ENCODE assay signal across 8 cellular contexts in the genomic region with DNA sequence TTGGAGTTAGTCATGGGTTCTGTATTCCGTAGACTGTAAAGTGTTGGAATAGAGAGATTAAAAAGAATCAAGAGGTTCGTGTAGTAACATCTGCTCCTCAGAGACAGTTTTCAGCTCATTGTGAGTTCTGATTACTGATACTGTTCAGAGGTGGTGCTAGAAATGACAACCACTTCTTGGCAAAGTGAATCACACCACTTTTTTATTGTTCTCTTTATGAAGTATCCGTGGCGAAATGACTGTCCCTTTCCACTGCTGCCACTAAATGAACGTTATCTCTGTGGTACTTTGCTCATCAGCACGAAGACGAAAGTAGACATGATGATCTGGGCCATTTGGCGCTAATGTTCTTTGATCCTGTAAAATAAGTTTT. TPM values are rescaled to one million over a fixed set of nuclear protein-coding genes. Genes with fewer than 3 reads are reported as not detected.
DNase-seq lines count a peak whose midpoint lies in the region; ATAC-seq, FAIRE-seq and TF ChIP-seq lines count a peak whose summit lies in the region.

No MANE protein-coding gene starts in this region.

- RAD21 ChIA-PET in GM12878 (lab: Charles Lee; ENCODE audit: unreplicated experiment) = interaction anchor here (1.0 kb wide), 2 partner anchors 39 to 120 kb away, joined by 3 read pairs; no protein-coding TSS in a partner anchor

- H3K36me3 ChIP-seq in GM12878 (ENCODE audit: control insufficient read depth in 2 of 2, insufficient read depth in 2 of 2, low read length in 1 of 2) = peaks cover 0 to 9% of the 10 kb centered on the region in 2 experiments; a peak in 3 of 4 replicates
- peaks cover 8% of the 10 kb centered on the region for H3K36me3 ChIP-seq in mucosa of stomach (ENCODE audit: control insufficient read depth, insufficient read depth, low read length)

- SMC1A ChIA-PET in GM12878 (lab: Charles Lee; ENCODE audit: uncharacterized antibody, unreplicated experiment) = interaction anchor here (1.1 to 1.7 kb wide), 5 partner anchors 11 to 426 kb away, joined by 3 to 6 read pairs (median 4); no protein-coding TSS in a partner anchor

- peaks cover 22% of the 10 kb centered on the region for H3K79me2 ChIP-seq in GM12878 (ENCODE audit: control insufficient read depth, insufficient read depth, low read length)

- no peak for FAIRE-seq in GM12878 (lab: Jason Lieb, UNC)

- H3K4me3 ChIP-seq in AG09309 (ENCODE audit: control insufficient read depth, low read depth, low read length) = peak overlapping the region; percentile 70
- peak overlapping the region; percentile 87 for H3K4me3 ChIP-seq in GM12878
- peak overlapping the region; percentile 91 for H3K4me3 ChIP-seq in mucosa of stomach (ENCODE audit: low read length)

- TF ChIP-seq CTCF in AG09309 (IDR thresholded peaks at IDR 0.05; ENCODE audit: control insufficient read depth, insufficient read depth, low read depth, low read length, missing control alignments) (no peak), GM12878 (IDR thresholded peaks at IDR 0.05 in 2 of 3, conservative IDR thresholded peaks at IDR 0.05 in 1 of 3; ENCODE audit: control insufficient read depth in 2 of 3, extremely low read depth in 1 of 3, insufficient read depth in 1 of 3, low read depth in 3 of 3, low read length in 3 of 3) (no peak)

- WGBS in GM12878 (ENCODE audit: insufficient coverage, insufficient replicate concordance, low lambda C conversion rate, missing lambda C conversion rate) = 0% methylated on average over 8 of the region's 8 CpGs

- H4K20me1 ChIP-seq in GM12878 (ENCODE audit: control insufficient read depth, insufficient read depth) = no peaks in the 10 kb centered on the region

- peak; percentile 1 for ATAC-seq in HG03045 (IDR thresholded peaks at IDR 0.05; ENCODE audit: unreplicated experiment)
- peak; percentile 4 for ATAC-seq in GM12878

- H3K9ac ChIP-seq in GM12878 (ENCODE audit: control insufficient read depth, insufficient read depth, low read length) (peak overlapping the region; percentile 78), mucosa of stomach (ENCODE audit: low read length) (peak overlapping the region; percentile 84)

- in situ Hi-C loops in GM12878 (cut with MboI) = no loop called here

- POLR2A ChIA-PET in GM12878 (lab: Charles Lee) = no interaction called here

- H3K27me3 ChIP-seq in GM12878 (replicated peaks in 1 of 2; ENCODE audit: control insufficient read depth in 2 of 2, insufficient read depth in 2 of 2, low read length in 1 of 2) (no peaks in the 10 kb centered on the region; a peak in 1 of 4 replicates), mucosa of stomach (ENCODE audit: control insufficient read depth, insufficient read depth, low read length) (no peaks in the 10 kb centered on the region)

- H3K9me3 ChIP-seq in GM12878 (replicated peaks; ENCODE audit: control insufficient read depth, insufficient read depth, low read length) (no peaks in the 10 kb centered on the region; the same call in 1 of the 3 replicates), mucosa of stomach (ENCODE audit: control insufficient read depth, low read length) (no peaks in the 10 kb centered on the region)

- peak overlapping the region; percentile 66 for H3K27ac ChIP-seq in GM12878 (ENCODE audit: control insufficient read depth, insufficient read depth)

- no peak for TF ChIP-seq POLR2A in GM12878 (IDR thresholded peaks at IDR 0.05; ENCODE audit: low read depth, low read length)

- peak overlapping the region; percentile 94 for H2AFZ ChIP-seq in GM12878 (ENCODE audit: control insufficient read depth, low read depth, low read length)

- CTCF ChIA-PET in GM12878 (lab: Yijun Ruan, JAX) = interaction anchor here (1.1 to 3.5 kb wide), 12 partner anchors 7 to 535 kb away, joined by 3 to 20 read pairs (median 4); a partner anchor contains a TSS

- no peak for TF ChIP-seq EP300 in GM12878 (IDR thresholded peaks at IDR 0.05; ENCODE audit: borderline replicate concordance in 1 of 2, control insufficient read depth in 1 of 2, low read depth in 2 of 2, low read length in 2 of 2)

- peak overlapping the region; percentile 89 for H3K4me2 ChIP-seq in GM12878 (ENCODE audit: control insufficient read depth, insufficient read depth)

- TF ChIP-seq RAD21 in GM12878 (IDR thresholded peaks at IDR 0.05; ENCODE audit: insufficient read depth, low read depth, low read length) = no peak

- BruUV-seq in GM12878 (replicated peaks; lab: Mats Ljungman, UMichigan) = TSS peak; percentile 72

- H3K4me1 ChIP-seq in GM12878 (ENCODE audit: control insufficient read depth, insufficient read depth, low read length) = 0 out of 2 replicates have a peak, but pooled peaks cover 3% of the 10 kb centered on the region
- peaks cover 20% of the 10 kb centered on the region for H3K4me1 ChIP-seq in mucosa of stomach (ENCODE audit: control insufficient read depth, insufficient read depth, low read length)

- intact Hi-C loops in GM12878 (cut with micrococcal nuclease; ENCODE audit: unreplicated experiment) = no loop called here

- no peak for DNase-seq in AG09309 (ENCODE audit: low read depth)
- no peak for DNase-seq in GM12878 (ENCODE audit: low read depth, low spot score)
- no peak for DNase-seq in middle frontal gyrus (ENCODE audit: extremely low spot score, low spot score)
- no peak for DNase-seq in H4 (ENCODE audit: low spot score)
- no peak for DNase-seq in NCI-H2081 (lab: John Stamatoyannopoulos, UW)
- DNase-seq in DMS79 (lab: John Stamatoyannopoulos, UW) = no peak

TF ChIP-seq in GM12878, 131 proteins besides CTCF, POLR2A, EP300 and RAD21:
- TF ChIP-seq JUNB (IDR thresholded peaks at IDR 0.05) (peak; percentile 50), IKZF1 (conservative IDR thresholded peaks at IDR 0.05) (no peak)

RNA-seq across cellular contexts. Expression of a gene that starts 0.9 kb away (rescaled TPM):
- total RNA-seq in GM12878 (2013; cell fraction: nucleolus; rRNA removed) = 47.7 and 48.2 TPM in 2 replicates
- total RNA-seq in GM12878 (2014; rRNA removed) = 70.7 and 78.9 TPM in 2 replicates
- total RNA-seq in GM12878 (2014; rRNA removed; fragmentation: Illumina TruSeq; extraction: Trizol) = 71.1 and 71.2 TPM in 2 replicates
- 48.0 and 51.4 TPM in 2 replicates for total RNA-seq in GM12878 (2021)
- 34.3 TPM for polyA plus RNA-seq in GM12878 (2011; ENCODE audit: low read depth)
- polyA plus RNA-seq in GM12878 (2011; rRNA removed) = 62.2 and 81.9 TPM in 2 replicates
- 29.5 and 31.7 TPM in 2 replicates for polyA plus RNA-seq in GM12878 (2011; cell fraction: cytosol; rRNA removed)
- polyA plus RNA-seq in GM12878 (2011; cell fraction: nucleus; rRNA removed) = 43.1 and 45.5 TPM in 2 replicates
- 41.8 and 46.5 TPM in 2 replicates for polyA plus RNA-seq in GM12878 (2012)
- polyA plus RNA-seq in GM12878 (2014; fragmentation: Illumina TruSeq; extraction: Trizol) = 73.9 and 85.6 TPM in 2 replicates
- polyA plus RNA-seq in GM12878 (2014; fragmentation: Nextera tagmentation; extraction: Ambion mirVana) = 100 to 1,000 TPM; 178 to 208 TPM
- 56.5 and 65.4 TPM in 2 replicates for polyA plus RNA-seq in GM12878 (2014; rRNA removed)
- polyA plus RNA-seq in GM12878 (2016; fragmentation: Nextera tagmentation; extraction: Ambion mirVana) = 100 to 1,000 TPM; 127 to 129 TPM
- polyA minus RNA-seq in GM12878 (2011; rRNA and poly(A)+ RNA removed) = 41.0 and 47.5 TPM in 2 replicates
- polyA minus RNA-seq in GM12878 (2011; cell fraction: cytosol; rRNA and poly(A)+ RNA removed) = 16.3 and 19.8 TPM in 2 replicates
- 16.0 and 22.0 TPM in 2 replicates for polyA minus RNA-seq in GM12878 (2011; cell fraction: nucleus; rRNA and poly(A)+ RNA removed)
- total RNA-seq in H4 (2014; rRNA removed; shearing (Covaris generic)) = 82.8 and 108 TPM in 2 replicates

RNA-seq across cellular contexts. Expression of a gene that starts 14.8 kb away (rescaled TPM):
- 10.0 and 10.2 TPM in 2 replicates for total RNA-seq in GM12878 (2013; cell fraction: nucleolus; rRNA removed)
- total RNA-seq in GM12878 (2014; rRNA removed) (0.06 and 0.11 TPM in 2 replicates), GM12878 (2014; rRNA removed; fragmentation: Illumina TruSeq; extraction: Trizol) (not detected in 2 replicates), GM12878 (2021) (not detected in 2 replicates)
- not detected for polyA plus RNA-seq in GM12878 (2011; ENCODE audit: low read depth)
- polyA plus RNA-seq in GM12878 (2011; rRNA removed) (1.2 and 1.3 TPM in 2 replicates), GM12878 (2014; fragmentation: Illumina TruSeq; extraction: Trizol) (0.01 TPM in 1 of 2 replicates, not detected in the other), GM12878 (2014; fragmentation: Nextera tagmentation; extraction: Ambion mirVana) (under 1 TPM; 0.04 to 0.06 TPM), GM12878 (2014; rRNA removed) (0.08 TPM in 1 of 2 replicates, not detected in the other), GM12878 (2016; fragmentation: Nextera tagmentation; extraction: Ambion mirVana) (not detected)
- 0.95 and 1.3 TPM in 2 replicates for polyA plus RNA-seq in GM12878 (2011; cell fraction: cytosol; rRNA removed)
- 1.1 and 1.4 TPM in 2 replicates for polyA plus RNA-seq in GM12878 (2011; cell fraction: nucleus; rRNA removed)
- not detected in 2 replicates for polyA plus RNA-seq in GM12878 (2012)
- polyA minus RNA-seq in GM12878 (2011; rRNA and poly(A)+ RNA removed) = 2.8 and 3.9 TPM in 2 replicates
- 0.80 and 0.83 TPM in 2 replicates for polyA minus RNA-seq in GM12878 (2011; cell fraction: cytosol; rRNA and poly(A)+ RNA removed)
- 5.1 and 7.1 TPM in 2 replicates for polyA minus RNA-seq in GM12878 (2011; cell fraction: nucleus; rRNA and poly(A)+ RNA removed)
- 23.6 and 27.7 TPM in 2 replicates for total RNA-seq in H4 (2014; rRNA removed; shearing (Covaris generic))

RNA-seq across cellular contexts. Expression of a gene that starts 48.3 kb away (rescaled TPM):
- total RNA-seq in GM12878 (2013; cell fraction: nucleolus; rRNA removed) = not detected in 2 replicates
- not detected in 2 replicates for total RNA-seq in GM12878 (2014; rRNA removed)
- not detected in 2 replicates for total RNA-seq in GM12878 (2014; rRNA removed; fragmentation: Illumina TruSeq; extraction: Trizol)
- total RNA-seq in GM12878 (2021) = not detected in 2 replicates
- polyA plus RNA-seq in GM12878 (2011; ENCODE audit: low read depth) = not detected
- polyA plus RNA-seq in GM12878 (2011; rRNA removed) = not detected in 2 replicates
- polyA plus RNA-seq in GM12878 (2011; cell fraction: cytosol; rRNA removed) = 0.03 TPM in 1 of 2 replicates, not detected in the other
- 0.04 TPM in 1 of 2 replicates, not detected in the other for polyA plus RNA-seq in GM12878 (2011; cell fraction: nucleus; rRNA removed)
- not detected in 2 replicates for polyA plus RNA-seq in GM12878 (2012)
- 0.11 TPM in 1 of 2 replicates, not detected in the other for polyA plus RNA-seq in GM12878 (2014; fragmentation: Illumina TruSeq; extraction: Trizol)
- polyA plus RNA-seq in GM12878 (2014; fragmentation: Nextera tagmentation; extraction: Ambion mirVana) = not detected
- polyA plus RNA-seq in GM12878 (2014; rRNA removed) = not detected in 2 replicates
- polyA plus RNA-seq in GM12878 (2016; fragmentation: Nextera tagmentation; extraction: Ambion mirVana) = not detected
- polyA minus RNA-seq in GM12878 (2011; rRNA and poly(A)+ RNA removed) = not detected in 2 replicates
- not detected in 2 replicates for polyA minus RNA-seq in GM12878 (2011; cell fraction: cytosol; rRNA and poly(A)+ RNA removed)
- polyA minus RNA-seq in GM12878 (2011; cell fraction: nucleus; rRNA and poly(A)+ RNA removed) = not detected in 2 replicates
- total RNA-seq in H4 (2014; rRNA removed; shearing (Covaris generic)) = 5.8 and 6.0 TPM in 2 replicates
